ENCODE assay signal across 21 cellular contexts in the genomic region with DNA sequence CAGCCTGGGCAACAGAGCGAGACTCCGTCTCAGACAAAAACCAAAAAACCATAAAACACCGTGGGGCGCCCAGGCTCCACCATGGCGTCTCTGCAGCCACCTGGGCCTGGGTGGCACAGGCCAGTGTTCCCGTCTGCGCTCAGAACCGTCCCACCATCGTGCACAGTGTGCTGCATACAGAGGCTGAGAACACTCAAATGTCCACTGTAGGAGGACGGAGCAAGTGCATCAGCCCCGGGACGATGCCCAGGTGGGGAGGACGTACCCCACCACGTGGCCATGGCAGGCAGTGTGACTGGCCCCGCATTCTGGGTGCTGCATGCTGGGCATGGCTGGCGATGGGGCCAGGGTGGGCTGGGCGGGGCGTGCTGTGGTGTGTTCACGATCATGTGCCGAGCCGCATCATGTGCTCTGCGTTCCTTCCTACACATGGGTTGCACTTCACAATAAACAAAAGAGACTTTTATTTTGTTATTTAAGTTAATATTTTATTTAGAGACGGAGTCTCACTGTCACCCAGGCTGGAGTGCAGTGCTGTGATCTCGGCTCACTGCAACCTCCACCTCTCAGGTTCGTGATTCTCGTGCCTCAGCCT. TPM values are rescaled to one million over a fixed set of nuclear protein-coding genes. Genes with fewer than 3 reads are reported as not detected.
DNase-seq lines count a peak whose midpoint lies in the region; ATAC-seq and TF ChIP-seq lines count a peak whose summit lies in the region.
"Had no signal": no experiment of that assay in that cellular context is flagged by ENCODE, and none has a peak within 500 bp of the region (broad histone marks: within the 10 kb centered on the region; RNA-seq: fewer than 3 reads in every experiment).

No MANE protein-coding gene starts in this region.

- H3K27ac ChIP-seq in breast epithelium (no peak overlapping the region), sigmoid colon (no peak overlapping the region), hepatocyte (no peak overlapping the region), left lung (no peak overlapping the region)
- H3K27ac ChIP-seq in CD4-positive, alpha-beta T cell (ENCODE audit: low read depth, low read length): no peak overlapping the region

- H3K4me1 Mint-ChIP-seq in MCF 10A (ENCODE audit: insufficient read depth, unreplicated experiment): no peaks in the 10 kb centered on the region
- peaks cover 13% of the 10 kb centered on the region for H3K4me1 Mint-ChIP-seq in CD4-positive, alpha-beta T cell (ENCODE audit: low read depth)

- no peaks in the 10 kb centered on the region for H3K27me3 Mint-ChIP-seq in MCF 10A (ENCODE audit: insufficient read depth, unreplicated experiment)
- H3K27me3 Mint-ChIP-seq in CD4-positive, alpha-beta T cell: no peaks in the 10 kb centered on the region

- H3K36me3 ChIP-seq in breast epithelium: no peaks in the 10 kb centered on the region
- peaks cover 0 to 3% (median 0%) of the 10 kb centered on the region in 4 donors for H3K36me3 ChIP-seq in sigmoid colon
- H3K36me3 ChIP-seq in hepatocyte (replicated peaks; ENCODE audit: insufficient read depth, low read depth): no peaks in the 10 kb centered on the region
- peaks cover 0 to 6% of the 10 kb centered on the region in 2 donors for H3K36me3 ChIP-seq in left lung
- H3K36me3 ChIP-seq: BE2C had no signal

- POLR2A ChIA-PET in MCF 10A (lab: Yijun Ruan, JAX): no interaction called here
- POLR2A ChIA-PET in CD4-positive, alpha-beta T cell (lab: Charles Lee): no interaction called here

- H3K27ac Mint-ChIP-seq in MCF 10A (ENCODE audit: low read depth, unreplicated experiment): peak overlapping the region; percentile 66
- peak overlapping the region; percentile 96 for H3K27ac Mint-ChIP-seq in CD4-positive, alpha-beta T cell
- H3K27ac Mint-ChIP-seq: CD8-positive, alpha-beta T cell; GM23338 had no signal

- DNase-seq in MCF 10A (ENCODE audit: unreplicated experiment): no peak
- DNase-seq in breast epithelium (ENCODE audit: low spot score in 2 of 2): no peak
- no peak for DNase-seq in CD4-positive, alpha-beta T cell
- peak; percentile 89 for DNase-seq in epidermal melanocyte (ENCODE audit: insufficient read length, low spot score)
- DNase-seq in sigmoid colon: peak; percentile 47
- no peak for DNase-seq in hepatocyte (ENCODE audit: low spot score)
- no peak for DNase-seq in left lung
- no peak for DNase-seq in NCI-H2029 (lab: John Stamatoyannopoulos, UW)
- DNase-seq: BE2C; CD8-positive, alpha-beta T cell; DMS53; KBM-7; NCI-H1105 treated with DMSO at 0.1 percent for 48 hours; NCI-H1694 treated with DMSO at 0.1 percent for 48 hours; NCI-H2107; NCI-H2227 treated with DMSO at 0.1 percent for 48 hours; NCI-H510A treated with DMSO at 0.1 percent for 48 hours; NCI-H82; PC-3 had no signal

- H3K9me3 ChIP-seq in breast epithelium (no peaks in the 10 kb centered on the region), sigmoid colon (no peaks in the 10 kb centered on the region), hepatocyte (ENCODE audit: low read depth) (no peaks in the 10 kb centered on the region), left lung (no peaks in the 10 kb centered on the region)
- no peaks in the 10 kb centered on the region for H3K9me3 ChIP-seq in CD4-positive, alpha-beta T cell (ENCODE audit: control insufficient read depth, low read length)
- H3K9me3 ChIP-seq: BE2C had no signal

- H4K20me1 ChIP-seq in hepatocyte (ENCODE audit: insufficient read depth, poor library complexity, severe bottlenecking): no peaks in the 10 kb centered on the region

- no peaks in the 10 kb centered on the region for H3K9me3 Mint-ChIP-seq in MCF 10A (ENCODE audit: unreplicated experiment)
- H3K9me3 Mint-ChIP-seq in CD4-positive, alpha-beta T cell: no peaks in the 10 kb centered on the region
- H3K9me3 Mint-ChIP-seq: CD8-positive, alpha-beta T cell; GM23338 had no signal

- no peak for TF ChIP-seq CTCF in MCF 10A (IDR thresholded peaks at IDR 0.05; ENCODE audit: unreplicated experiment)
- TF ChIP-seq CTCF in breast epithelium (IDR thresholded peaks at IDR 0.05): no peak
- no peak for TF ChIP-seq CTCF in CD4-positive, alpha-beta T cell (IDR thresholded peaks at IDR 0.05)
- TF ChIP-seq CTCF in sigmoid colon (IDR thresholded peaks at IDR 0.05): no peak
- no peak for TF ChIP-seq CTCF in hepatocyte (IDR thresholded peaks at IDR 0.05; ENCODE audit: poor library complexity)
- TF ChIP-seq CTCF in left lung (IDR thresholded peaks at IDR 0.05): no peak

- no peaks in the 10 kb centered on the region for H3K79me2 ChIP-seq in hepatocyte

- no peak for TF ChIP-seq POLR2A in breast epithelium (IDR thresholded peaks at IDR 0.05)
- no peak for TF ChIP-seq POLR2A in sigmoid colon (IDR thresholded peaks at IDR 0.05)

- H3K4me3 ChIP-seq in breast epithelium: no peak overlapping the region
- H3K4me3 ChIP-seq in sigmoid colon: no peak overlapping the region
- H3K4me3 ChIP-seq in hepatocyte: no peak overlapping the region
- H3K4me3 ChIP-seq in left lung: no peak overlapping the region
- H3K4me3 ChIP-seq: GM23338 had no signal

- TF ChIP-seq EP300 in sigmoid colon (IDR thresholded peaks at IDR 0.05): no peak

- H3K4me3 Mint-ChIP-seq in MCF 10A (ENCODE audit: unreplicated experiment): no peak overlapping the region
- no peak overlapping the region for H3K4me3 Mint-ChIP-seq in CD4-positive, alpha-beta T cell
- H3K4me3 Mint-ChIP-seq: CD8-positive, alpha-beta T cell; GM23338 had no signal

- H2AFZ ChIP-seq in hepatocyte: no peak overlapping the region
- H2AFZ ChIP-seq: GM23338 had no signal

- no peaks in the 10 kb centered on the region for H3K9me2 ChIP-seq in hepatocyte (replicated peaks; ENCODE audit: insufficient read depth)

- CTCF ChIA-PET in MCF 10A (lab: Yijun Ruan, JAX): interaction anchor here (0.6 to 0.9 kb wide), 3 partner anchors 35 to 433 kb away, joined by 3 to 5 read pairs (median 3); a partner anchor contains a TSS
- CTCF ChIA-PET in CD4-positive, alpha-beta T cell (lab: Charles Lee): no interaction called here

- BruUV-seq in MCF 10A (replicated peaks; lab: Mats Ljungman, UMichigan): no TSS peak

- H3K27me3 ChIP-seq in breast epithelium (no peaks in the 10 kb centered on the region), sigmoid colon (no peaks in the 10 kb centered on the region), hepatocyte (no peaks in the 10 kb centered on the region), left lung (no peaks in the 10 kb centered on the region)
- no peaks in the 10 kb centered on the region for H3K27me3 ChIP-seq in CD4-positive, alpha-beta T cell (ENCODE audit: control insufficient read depth, insufficient read depth, low read length)
- H3K27me3 ChIP-seq: BE2C had no signal

- no peak for ATAC-seq in CD4-positive, alpha-beta T cell (ENCODE audit: poor library complexity)
- ATAC-seq in left lung: no peak
- ATAC-seq: CD8-positive, alpha-beta T cell; GM23338; PC-3 had no signal

- intact Hi-C loops in MCF 10A (cut with micrococcal nuclease) (no loop called here), breast epithelium (cut with DNase I; ENCODE audit: low total_unique reads) (no loop called here), sigmoid colon (cut with DNase I) (no loop called here), left lung (cut with DNase I) (no loop called here)
- intact Hi-C loops in CD4-positive, alpha-beta T cell (cut with DNase I, micrococcal nuclease): no loop called here

- H3K4me1 ChIP-seq in breast epithelium (no peaks in the 10 kb centered on the region), sigmoid colon (no peaks in the 10 kb centered on the region), hepatocyte (ENCODE audit: insufficient read depth) (no peaks in the 10 kb centered on the region), left lung (peaks cover 0 to 16% of the 10 kb centered on the region in 2 donors)

- H3K4me2 ChIP-seq in hepatocyte: no peak overlapping the region
- H3K4me2 ChIP-seq: GM23338 had no signal

- 94 to 95% methylated on average over 26 of the region's 26 CpGs for WGBS in sigmoid colon, 2 donors
- 95% methylated on average over 26 of the region's 26 CpGs for WGBS in hepatocyte (ENCODE audit: low lambda C conversion rate, missing lambda C conversion rate)

- H3K36me3 Mint-ChIP-seq in MCF 10A (ENCODE audit: insufficient read depth, unreplicated experiment): peaks cover 9% of the 10 kb centered on the region
- no peaks in the 10 kb centered on the region for H3K36me3 Mint-ChIP-seq in CD4-positive, alpha-beta T cell (ENCODE audit: low read depth)
- H3K36me3 Mint-ChIP-seq: CD8-positive, alpha-beta T cell had no signal

RNA-seq across cellular contexts. Expression of a gene that starts 37.8 kb away (rescaled TPM):
- total RNA-seq in MCF 10A (2022) (17.1 and 23.9 TPM in 2 replicates), breast epithelium (10 to 100 TPM in 2 of 3 donors, 1 to 10 TPM in 1; 7.7 to 28.7 (median 20.6) TPM), sigmoid colon (10 to 100 TPM in 2 of 4 donors, 1 to 10 TPM in 2; 8.9 to 25.5 (median 11.8) TPM), hepatocyte (7.3 and 11.8 TPM in 2 replicates), left lung (10 to 100 TPM; 13.7 to 21.8 TPM)
- total RNA-seq in CD4-positive, alpha-beta T cell: 10 to 100 TPM; 14.9 to 16.9 TPM
- polyA plus RNA-seq in sigmoid colon (10 to 100 TPM; 18.0 to 29.7 (median 26.6) TPM), hepatocyte (21.6 and 24.9 TPM in 2 replicates)

RNA-seq across cellular contexts. Expression of a gene that starts 38.0 kb away (rescaled TPM):
- total RNA-seq in MCF 10A (2022) (8.2 and 8.9 TPM in 2 replicates), breast epithelium (10 to 100 TPM in 1 of 3 donors, 1 to 10 TPM in 2; 2.9 to 13.8 (median 4.6) TPM), sigmoid colon (1 to 10 TPM; 1.4 to 3.3 (median 2.9) TPM), hepatocyte (7.2 and 8.2 TPM in 2 replicates), left lung (1 to 10 TPM; 6.1 to 8.7 TPM)
- total RNA-seq in CD4-positive, alpha-beta T cell: 1 to 10 TPM; 6.7 to 7.7 TPM
- polyA plus RNA-seq in sigmoid colon (10 to 100 TPM; 15.0 to 16.4 (median 15.4) TPM), hepatocyte (12.5 and 13.9 TPM in 2 replicates)

RNA-seq across cellular contexts. Expression of a gene that starts 56.0 kb away (rescaled TPM):
- total RNA-seq in MCF 10A (2022) (not detected in 2 replicates), breast epithelium (1 to 10 TPM in 2 of 3 donors, not detected in 1; 2.0 to 3.2 TPM), sigmoid colon (under 1 TPM in 1 of 4 donors, not detected in 3; 0.71 TPM), hepatocyte (6.1 and 7.1 TPM in 2 replicates), left lung (under 1 TPM in 1 of 2 donors, not detected in 1; 0.15 TPM)
- not detected for total RNA-seq in CD4-positive, alpha-beta T cell
- polyA plus RNA-seq in sigmoid colon (10 to 100 TPM; 32.4 to 65.3 (median 44.4) TPM), hepatocyte (14.2 and 16.5 TPM in 2 replicates)
- total RNA-seq: CD8-positive, alpha-beta T cell; PC-3; SK-MEL-5 had no signal

Comparison
In these comparisons a context has a peak if more than half of its experiments do, and no peak if none do; other contexts are left out.
1. DNase-seq: peak in epidermal melanocyte (single experiment) and sigmoid colon (single experiment); none in MCF 10A (single experiment), breast epithelium (0 of 2), CD4-positive, alpha-beta T cell (0 of 10), hepatocyte (single experiment), left lung (0 of 2) and NCI-H2029 (single experiment).